ENCODE assay signal across 8 cellular contexts in genomic region chr19:18865973-18866799, GRCh38. TPM values are rescaled to one million over a fixed set of nuclear protein-coding genes. Genes with fewer than 3 reads are reported as not detected.
DNase-seq lines count a peak whose midpoint lies in the region; ATAC-seq and TF ChIP-seq lines count a peak whose summit lies in the region.

No MANE protein-coding gene starts in this region.

- ATAC-seq in HG02798 (IDR thresholded peaks at IDR 0.05; ENCODE audit: poor library complexity, unreplicated experiment) (peak; percentile 59), T-helper 17 cell (peak; percentile 79), right cardiac atrium (peak; percentile 78 to 79), gastrocnemius medialis (peak; percentile 83 to 84), GM18870 (IDR thresholded peaks at IDR 0.05; ENCODE audit: unreplicated experiment) (no peak), HG03139 (IDR thresholded peaks at IDR 0.05; ENCODE audit: unreplicated experiment) (no peak)

- TF ChIP-seq CTCF in CD14-positive monocyte (IDR thresholded peaks at IDR 0.05) (peak; percentile 99), gastrocnemius medialis (IDR thresholded peaks at IDR 0.05 in 4 of 5, conservative IDR thresholded peaks at IDR 0.05 in 1 of 5) (peak; percentile 82 to 96 (median 92))

- no peaks in the 10 kb centered on the region for H3K9me3 ChIP-seq in T-helper 17 cell (ENCODE audit: control insufficient read depth, low read length, poor library complexity, severe bottlenecking)
- H3K9me3 ChIP-seq in right cardiac atrium (ENCODE audit: control insufficient read depth, low read length) = no peaks in the 10 kb centered on the region
- no peaks in the 10 kb centered on the region for H3K9me3 ChIP-seq in gastrocnemius medialis

- H3K4me1 Mint-ChIP-seq in CD14-positive monocyte (peaks cover 7% of the 10 kb centered on the region), T-helper 17 cell (peaks cover 7% of the 10 kb centered on the region)

- H3K27me3 ChIP-seq in right cardiac atrium (ENCODE audit: control insufficient read depth, insufficient read depth) (no peaks in the 10 kb centered on the region), gastrocnemius medialis (no peaks in the 10 kb centered on the region)

- H3K36me3 Mint-ChIP-seq in CD14-positive monocyte (peaks cover 68 to 72% of the 10 kb centered on the region in 2 donors), T-helper 17 cell (ENCODE audit: low read depth) (peaks cover 4% of the 10 kb centered on the region)

- 41% methylated on average over 38 of the region's 38 CpGs for WGBS in right cardiac atrium

- H3K9me3 Mint-ChIP-seq in CD14-positive monocyte = peaks cover 0 to 5% (median 1%) of the 10 kb centered on the region in 7 donors

- H3K27me3 Mint-ChIP-seq in CD14-positive monocyte (ENCODE audit: low read depth in 3 of 3) (peaks cover 19 to 37% (median 29%) of the 10 kb centered on the region in 3 donors), T-helper 17 cell (no peaks in the 10 kb centered on the region)

- H3K27ac ChIP-seq in right cardiac atrium (ENCODE audit: low read length) (no peak overlapping the region), gastrocnemius medialis (no peak overlapping the region)

- no peak overlapping the region for H3K4me3 ChIP-seq in right cardiac atrium (ENCODE audit: low read length)
- H3K4me3 ChIP-seq in gastrocnemius medialis = no peak overlapping the region

- H3K4me1 ChIP-seq in right cardiac atrium (ENCODE audit: control insufficient read depth, insufficient read depth, low read length) (no peaks in the 10 kb centered on the region), gastrocnemius medialis (peaks cover 0 to 4% of the 10 kb centered on the region in 2 donors)

- no peak overlapping the region for H3K4me3 Mint-ChIP-seq in CD14-positive monocyte
- H3K4me3 Mint-ChIP-seq in T-helper 17 cell = no peak overlapping the region

- peaks cover 0 to 63% of the 10 kb centered on the region in 2 donors for H3K36me3 ChIP-seq in gastrocnemius medialis

- DNase-seq in CD14-positive monocyte (ENCODE audit: low spot score) (no peak), T-helper 17 cell (peak; percentile 52 to 71 (median 65)), amygdala (lab: John Stamatoyannopoulos, UW) (peak in 37 of 56 donors; percentile 6 to 77 (median 35)), right cardiac atrium (peak; percentile 64 to 89 (median 87)), gastrocnemius medialis (peak in 1 of 2 donors; percentile 56)

- H3K27ac Mint-ChIP-seq in CD14-positive monocyte (peak overlapping the region in 3 of 7 donors; percentile 47 to 75 (median 65)), T-helper 17 cell (peak overlapping the region; percentile 79)

- intact Hi-C loops in CD14-positive monocyte (cut with micrococcal nuclease) (no loop called here), right cardiac atrium (cut with DNase I) (loop anchor here in 1 of 4 donors (10.0 kb wide), 1 partner anchor 421 kb away; no protein-coding TSS in a partner anchor), gastrocnemius medialis (cut with DNase I; ENCODE audit: low total_unique reads) (no loop called here)

- no peak for TF ChIP-seq POLR2A in gastrocnemius medialis (IDR thresholded peaks at IDR 0.05)

- in situ Hi-C loops in gastrocnemius medialis (cut with MboI; ENCODE audit: low sequenced_read_pairs in 4 of 4) = no loop called here

RNA-seq across cellular contexts. Expression of gene CERS1, which starts 29.8 kb away (rescaled TPM):
- polyA plus RNA-seq in CD14-positive monocyte = not detected
- not detected for total RNA-seq in T-helper 17 cell
- total RNA-seq in right cardiac atrium = 1 to 10 TPM; 1.1 to 1.9 (median 1.6) TPM
- 1.1 TPM for polyA plus RNA-seq in right cardiac atrium
- 1 to 10 TPM; 1.1 to 6.9 (median 3.3) TPM for total RNA-seq in gastrocnemius medialis

RNA-seq across cellular contexts. Expression of gene UPF1, which starts 34.4 kb away (rescaled TPM):
- polyA plus RNA-seq in CD14-positive monocyte = 1 to 10 TPM; 2.6 to 3.2 TPM
- 100 to 1,000 TPM; 135 to 143 TPM for total RNA-seq in T-helper 17 cell
- 10 to 100 TPM; 35.2 to 40.0 (median 36.8) TPM for total RNA-seq in right cardiac atrium
- polyA plus RNA-seq in right cardiac atrium = 31.4 TPM
- total RNA-seq in gastrocnemius medialis = 10 to 100 TPM; 26.0 to 64.9 (median 46.4) TPM

RNA-seq across cellular contexts. Expression of gene COPE, which starts 53.0 kb away (rescaled TPM):
- polyA plus RNA-seq in CD14-positive monocyte (100 to 1,000 TPM; 331 to 345 TPM), right cardiac atrium (180 TPM)
- total RNA-seq in T-helper 17 cell (100 to 1,000 TPM; 166 to 185 TPM), right cardiac atrium (100 to 1,000 TPM; 108 to 157 (median 146) TPM), gastrocnemius medialis (100 to 1,000 TPM; 169 to 229 (median 203) TPM)

RNA-seq across cellular contexts. Expression of gene DDX49, which starts 53.3 kb away (rescaled TPM):
- polyA plus RNA-seq in CD14-positive monocyte (10 to 100 TPM; 24.0 to 27.5 TPM), right cardiac atrium (30.7 TPM)
- total RNA-seq in T-helper 17 cell (10 to 100 TPM; 45.2 to 49.1 TPM), right cardiac atrium (10 to 100 TPM; 21.2 to 30.5 (median 27.2) TPM), gastrocnemius medialis (10 to 100 TPM; 40.6 to 60.1 (median 44.2) TPM)

Comparison
In these comparisons a context has a peak if more than half of its experiments do, and no peak if none do; other contexts are left out.
1. ATAC-seq: peak in HG02798 (single experiment), T-helper 17 cell (single experiment), right cardiac atrium (2 of 2) and gastrocnemius medialis (2 of 2); none in GM18870 (single experiment) and HG03139 (single experiment).